8 cellular contexts compared by ENCODE assay signal in the genomic region with DNA sequence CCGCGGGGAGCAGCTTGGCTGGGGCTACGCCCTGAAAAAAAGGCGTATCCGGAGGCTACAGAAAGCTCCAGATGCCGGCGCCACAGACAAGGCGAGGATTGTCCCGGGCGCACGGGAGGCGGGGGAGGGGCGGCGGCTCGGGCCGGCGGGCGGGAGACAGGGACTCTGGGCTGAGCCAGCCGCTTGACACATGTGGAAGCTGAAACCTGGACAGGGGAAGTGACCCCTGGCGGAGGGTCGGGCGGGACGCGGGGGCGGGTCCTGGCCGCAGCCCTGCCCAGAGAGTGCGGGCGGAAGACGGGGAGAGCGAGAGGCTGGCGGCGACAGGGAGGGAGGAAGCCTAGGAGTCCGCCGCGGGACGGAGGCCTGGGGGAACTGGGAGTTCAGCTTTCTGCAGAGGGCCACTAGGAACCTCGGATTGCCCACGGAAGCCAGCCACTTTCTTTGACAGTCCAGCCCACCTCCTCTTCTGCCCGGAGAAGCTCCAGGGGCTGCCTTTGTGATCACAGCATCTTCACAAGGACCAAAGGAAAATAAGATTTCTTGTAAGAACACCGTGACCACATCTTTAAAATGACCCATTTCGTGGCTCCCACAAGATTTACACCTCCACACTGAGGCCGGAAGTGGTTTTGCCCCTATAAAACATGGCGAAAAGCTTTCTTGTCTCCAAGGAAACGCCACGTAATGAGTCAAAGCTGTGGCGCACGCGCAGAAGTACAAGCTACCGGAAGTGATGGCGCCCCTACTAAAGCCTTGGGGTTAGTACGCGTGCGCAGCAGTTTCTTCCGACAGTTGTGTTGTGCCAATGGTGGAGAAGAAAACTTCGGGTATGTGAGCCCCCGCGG. TPM values are rescaled to one million over a fixed set of nuclear protein-coding genes. Genes with fewer than 3 reads are reported as not detected.
DNase-seq lines count a peak whose midpoint lies in the region; ATAC-seq and TF ChIP-seq lines count a peak whose summit lies in the region.

A gene with protein sequence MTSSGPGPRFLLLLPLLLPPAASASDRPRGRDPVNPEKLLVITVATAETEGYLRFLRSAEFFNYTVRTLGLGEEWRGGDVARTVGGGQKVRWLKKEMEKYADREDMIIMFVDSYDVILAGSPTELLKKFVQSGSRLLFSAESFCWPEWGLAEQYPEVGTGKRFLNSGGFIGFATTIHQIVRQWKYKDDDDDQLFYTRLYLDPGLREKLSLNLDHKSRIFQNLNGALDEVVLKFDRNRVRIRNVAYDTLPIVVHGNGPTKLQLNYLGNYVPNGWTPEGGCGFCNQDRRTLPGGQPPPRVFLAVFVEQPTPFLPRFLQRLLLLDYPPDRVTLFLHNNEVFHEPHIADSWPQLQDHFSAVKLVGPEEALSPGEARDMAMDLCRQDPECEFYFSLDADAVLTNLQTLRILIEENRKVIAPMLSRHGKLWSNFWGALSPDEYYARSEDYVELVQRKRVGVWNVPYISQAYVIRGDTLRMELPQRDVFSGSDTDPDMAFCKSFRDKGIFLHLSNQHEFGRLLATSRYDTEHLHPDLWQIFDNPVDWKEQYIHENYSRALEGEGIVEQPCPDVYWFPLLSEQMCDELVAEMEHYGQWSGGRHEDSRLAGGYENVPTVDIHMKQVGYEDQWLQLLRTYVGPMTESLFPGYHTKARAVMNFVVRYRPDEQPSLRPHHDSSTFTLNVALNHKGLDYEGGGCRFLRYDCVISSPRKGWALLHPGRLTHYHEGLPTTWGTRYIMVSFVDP (minus strand): TSS at position 194 of the 848 bp plus-strand sequence. CDS start 307 bp downstream, outside the sequence.
A gene (plus strand): TSS at position 778 of the 848 bp plus-strand sequence. CDS start 31 bp downstream, at position 809.

- no peaks in the 10 kb centered on the region for H3K27me3 ChIP-seq in PC-3 (ENCODE audit: low read length)

- H3K4me2 ChIP-seq in PC-3 (ENCODE audit: low read length), result peak within 1 kb of the TSS; percentile 98

- H3K4me3 ChIP-seq in PC-3 (ENCODE audit: low read length) (peak within 1 kb of the TSS; percentile 80), mucosa of descending colon (peak within 1 kb of the TSS; percentile 54)

- no TSS peak for BruUV-seq in PC-3 (replicated peaks; lab: Mats Ljungman, UMichigan)

- no peak; the same call in 1 of the 2 replicates for TF ChIP-seq RAD21 in Ishikawa (IDR thresholded peaks at IDR 0.05; ENCODE audit: low read depth)

- H4K20me1 ChIP-seq in PC-3 (ENCODE audit: low read length), result no peaks in the 10 kb centered on the region

- H3K4me1 ChIP-seq in PC-3 (ENCODE audit: insufficient read depth, low read length) (peaks cover 11% of the 10 kb centered on the region), mucosa of descending colon (ENCODE audit: low read depth) (peaks cover 25% of the 10 kb centered on the region)

- intact Hi-C loops in PC-3 (cut with micrococcal nuclease), result loop anchor here (1.0 kb wide), 1 partner anchor 27 kb away; no protein-coding TSS in a partner anchor
- intact Hi-C loops in mucosa of descending colon (cut with DNase I, micrococcal nuclease), result no loop called here

- no peak for TF ChIP-seq CTCF in PC-3 (conservative IDR thresholded peaks at IDR 0.05; ENCODE audit: low read depth, low read length)
- no peak for TF ChIP-seq CTCF in mucosa of descending colon (IDR thresholded peaks at IDR 0.05)

- no peak; the same call in 1 of the 2 replicates for TF ChIP-seq EP300 in Ishikawa (IDR thresholded peaks at IDR 0.05; ENCODE audit: borderline replicate concordance)

- ATAC-seq in GM21576 (IDR thresholded peaks at IDR 0.05; ENCODE audit: unreplicated experiment), result peak; percentile 58
- peak; percentile 85 for ATAC-seq in PC-3
- ATAC-seq in mucosa of descending colon, result peak; percentile 87

- peak within 1 kb of the TSS; percentile 80 for H3K9ac ChIP-seq in PC-3 (ENCODE audit: low read length)

- DNase-seq in DMS114 treated with DMSO at 0.1 percent for 48 hours (lab: John Stamatoyannopoulos, UW; ENCODE audit: unreplicated experiment), result peak; percentile 95
- peak; percentile 98 for DNase-seq in PC-3
- DNase-seq in activated T-cell treated with anti-CD3 and anti-CD28 coated beads for 48 hours (ENCODE audit: low read depth), result peak; percentile 88
- DNase-seq in epithelial cell of prostate (ENCODE audit: low read depth, low spot score), result peak; percentile 81
- DNase-seq in mucosa of descending colon, result peak; percentile 95 to 99 (median 98)
- DNase-seq in stimulated activated CD8-positive, alpha-beta memory T cell treated with anti-CD3 and anti-CD28 coated beads, Interleukin-4, amount 100 ng/mL, for 24 hours (ENCODE audit: low read depth), result peak; percentile 92

- peak within 1 kb of the TSS; percentile 83 for H3K27ac ChIP-seq in PC-3 (ENCODE audit: low read length)
- H3K27ac ChIP-seq in epithelial cell of prostate, result peak within 1 kb of the TSS; percentile 86

- peak within 1 kb of the TSS; percentile 81 for H2AFZ ChIP-seq in PC-3 (ENCODE audit: low read length)

- H3F3A ChIP-seq in PC-3 (ENCODE audit: low read length, unreplicated experiment), result no peaks in the 10 kb centered on the region

- peaks cover 56% of the 10 kb centered on the region for H3K79me2 ChIP-seq in PC-3 (ENCODE audit: low read length)

- no peaks in the 10 kb centered on the region for H3K9me2 ChIP-seq in PC-3 (replicated peaks; ENCODE audit: low read length)

- CTCF ChIA-PET in PC-3 (lab: Charles Lee), result interaction anchor here (0.7 to 2.0 kb wide), 6 partner anchors 25 to 435 kb away, joined by 3 to 11 read pairs (median 6); no protein-coding TSS in a partner anchor

- H3K9me3 ChIP-seq in PC-3 (ENCODE audit: low read length) (no peaks in the 10 kb centered on the region), mucosa of descending colon (no peaks in the 10 kb centered on the region)

- POLR2A ChIA-PET in PC-3 (lab: Charles Lee; ENCODE audit: unreplicated experiment), result interaction anchor here (0.5 to 1.4 kb wide), 11 partner anchors 24 to 1090 kb away, joined by 3 to 25 read pairs (median 3); a partner anchor contains a TSS

- H3K36me3 ChIP-seq in PC-3 (ENCODE audit: low read depth, low read length) (no peaks in the 10 kb centered on the region; the same call in 1 of the 2 replicates), mucosa of descending colon (ENCODE audit: low read depth) (peaks cover 4% of the 10 kb centered on the region)

TF ChIP-seq in Ishikawa, 13 proteins besides CTCF, POLR2A, EP300 and RAD21:
- no peak for TF ChIP-seq NFIC (IDR thresholded peaks at IDR 0.05)
- TF ChIP-seq CEBPB (IDR thresholded peaks at IDR 0.05), result no peak
- TF ChIP-seq YY1 (IDR thresholded peaks at IDR 0.05; ENCODE audit: low read depth), result peak; percentile 98
- 0 out of 2 replicates have a peak, but pooled peaks have one; percentile 27 for TF ChIP-seq CREB1 (IDR thresholded peaks at IDR 0.05; ENCODE audit: low read depth)
- peak; percentile 77 for TF ChIP-seq EGR1 (IDR thresholded peaks at IDR 0.05)
- TF ChIP-seq, protein P1, sequence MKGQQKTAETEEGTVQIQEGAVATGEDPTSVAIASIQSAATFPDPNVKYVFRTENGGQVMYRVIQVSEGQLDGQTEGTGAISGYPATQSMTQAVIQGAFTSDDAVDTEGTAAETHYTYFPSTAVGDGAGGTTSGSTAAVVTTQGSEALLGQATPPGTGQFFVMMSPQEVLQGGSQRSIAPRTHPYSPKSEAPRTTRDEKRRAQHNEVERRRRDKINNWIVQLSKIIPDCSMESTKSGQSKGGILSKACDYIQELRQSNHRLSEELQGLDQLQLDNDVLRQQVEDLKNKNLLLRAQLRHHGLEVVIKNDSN (IDR thresholded peaks at IDR 0.05), result no peak
- peak; percentile 73 for TF ChIP-seq ZBTB7A (IDR thresholded peaks at IDR 0.05; ENCODE audit: low read depth)
- TF ChIP-seq TEAD4 (IDR thresholded peaks at IDR 0.05), result no peak
- TF ChIP-seq, protein P2, sequence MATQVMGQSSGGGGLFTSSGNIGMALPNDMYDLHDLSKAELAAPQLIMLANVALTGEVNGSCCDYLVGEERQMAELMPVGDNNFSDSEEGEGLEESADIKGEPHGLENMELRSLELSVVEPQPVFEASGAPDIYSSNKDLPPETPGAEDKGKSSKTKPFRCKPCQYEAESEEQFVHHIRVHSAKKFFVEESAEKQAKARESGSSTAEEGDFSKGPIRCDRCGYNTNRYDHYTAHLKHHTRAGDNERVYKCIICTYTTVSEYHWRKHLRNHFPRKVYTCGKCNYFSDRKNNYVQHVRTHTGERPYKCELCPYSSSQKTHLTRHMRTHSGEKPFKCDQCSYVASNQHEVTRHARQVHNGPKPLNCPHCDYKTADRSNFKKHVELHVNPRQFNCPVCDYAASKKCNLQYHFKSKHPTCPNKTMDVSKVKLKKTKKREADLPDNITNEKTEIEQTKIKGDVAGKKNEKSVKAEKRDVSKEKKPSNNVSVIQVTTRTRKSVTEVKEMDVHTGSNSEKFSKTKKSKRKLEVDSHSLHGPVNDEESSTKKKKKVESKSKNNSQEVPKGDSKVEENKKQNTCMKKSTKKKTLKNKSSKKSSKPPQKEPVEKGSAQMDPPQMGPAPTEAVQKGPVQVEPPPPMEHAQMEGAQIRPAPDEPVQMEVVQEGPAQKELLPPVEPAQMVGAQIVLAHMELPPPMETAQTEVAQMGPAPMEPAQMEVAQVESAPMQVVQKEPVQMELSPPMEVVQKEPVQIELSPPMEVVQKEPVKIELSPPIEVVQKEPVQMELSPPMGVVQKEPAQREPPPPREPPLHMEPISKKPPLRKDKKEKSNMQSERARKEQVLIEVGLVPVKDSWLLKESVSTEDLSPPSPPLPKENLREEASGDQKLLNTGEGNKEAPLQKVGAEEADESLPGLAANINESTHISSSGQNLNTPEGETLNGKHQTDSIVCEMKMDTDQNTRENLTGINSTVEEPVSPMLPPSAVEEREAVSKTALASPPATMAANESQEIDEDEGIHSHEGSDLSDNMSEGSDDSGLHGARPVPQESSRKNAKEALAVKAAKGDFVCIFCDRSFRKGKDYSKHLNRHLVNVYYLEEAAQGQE (IDR thresholded peaks at IDR 0.05; ENCODE audit: low read depth), result no peak
- TF ChIP-seq TCF12 (IDR thresholded peaks at IDR 0.05; ENCODE audit: low read depth), result peak; percentile 34; the same call in 1 of the 2 replicates
- TF ChIP-seq FOXM1 (IDR thresholded peaks at IDR 0.05; ENCODE audit: borderline replicate concordance, low read depth), result no peak; the same call in 1 of the 2 replicates
- peak; percentile 39 for TF ChIP-seq TAF1 (IDR thresholded peaks at IDR 0.05; ENCODE audit: low read depth)
- TF ChIP-seq, protein P3, sequence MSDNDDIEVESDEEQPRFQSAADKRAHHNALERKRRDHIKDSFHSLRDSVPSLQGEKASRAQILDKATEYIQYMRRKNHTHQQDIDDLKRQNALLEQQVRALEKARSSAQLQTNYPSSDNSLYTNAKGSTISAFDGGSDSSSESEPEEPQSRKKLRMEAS (IDR thresholded peaks at IDR 0.05), result peak; percentile 63; the same call in 1 of the 2 replicates

RNA-seq across cellular contexts. Expression of the first gene that starts in this region (rescaled TPM):
- total RNA-seq in PC-3 (2014; rRNA removed) (60.8 and 66.6 TPM in 2 replicates), mucosa of descending colon (10 to 100 TPM; 72.9 to 91.8 (median 87.2) TPM)

RNA-seq across cellular contexts. Expression of the second gene that starts in this region (rescaled TPM):
- 161 and 188 TPM in 2 replicates for total RNA-seq in PC-3 (2014; rRNA removed)
- 10 to 100 TPM; 58.7 to 97.0 (median 79.0) TPM for total RNA-seq in mucosa of descending colon

Comparison
In these comparisons a context has a peak if more than half of its experiments do, and no peak if none do; other contexts are left out.
1. Peak in every context shown above with its lines: DNase-seq, ATAC-seq, H3K4me3 ChIP-seq and H3K27ac ChIP-seq.